20 cellular contexts compared by ENCODE assay signal in the genomic region with DNA sequence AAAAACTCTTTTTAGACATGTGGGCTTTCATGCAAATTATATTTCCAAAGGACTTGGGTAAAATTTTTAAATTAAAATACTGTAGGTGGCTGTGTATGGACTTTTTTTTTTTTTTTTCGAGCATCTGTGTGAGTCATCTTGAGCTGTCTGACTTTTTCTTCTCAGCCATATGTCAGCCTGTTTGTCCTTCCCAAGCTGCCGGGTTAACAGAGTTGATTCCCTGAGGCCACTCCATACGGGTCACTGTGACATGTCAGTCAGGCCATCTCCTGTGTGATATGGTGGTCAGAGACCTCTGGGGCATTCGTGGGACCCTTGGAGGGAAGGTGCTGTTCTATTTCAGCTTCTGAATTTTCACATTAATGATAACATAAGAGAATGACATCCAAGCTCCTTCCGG.
DNase-seq lines count a peak whose midpoint lies in the region; TF ChIP-seq lines count a peak whose summit lies in the region.
"Had no signal": no experiment of that assay in that cellular context is flagged by ENCODE, and none has a peak within 500 bp of the region (broad histone marks: within the 10 kb centered on the region; RNA-seq: fewer than 3 reads in every experiment).

No MANE protein-coding gene starts in this region.

- peaks cover under 1% of the 10 kb centered on the region for H3K79me1 ChIP-seq in mesenchymal stem cell (replicated peaks; ENCODE audit: low read length, poor library complexity, severe bottlenecking)

- H3K14ac ChIP-seq in mesenchymal stem cell (ENCODE audit: low read length in 2 of 2) = no peak overlapping the region

- H3K9me3 Mint-ChIP-seq in chondrocyte (ENCODE audit: low read depth) = no peaks in the 10 kb centered on the region
- peaks cover 0 to 2% (median 0%) of the 10 kb centered on the region in 5 donors for H3K9me3 Mint-ChIP-seq in CD8-positive, alpha-beta memory T cell
- H3K9me3 Mint-ChIP-seq: activated T-cell treated with anti-CD3 and anti-CD28 coated beads, Interleukin-2, amount 50 U/mL, for 72 hours; IgD-negative memory B cell had no signal

- H3K27me3 Mint-ChIP-seq in chondrocyte (ENCODE audit: low read depth) = no peaks in the 10 kb centered on the region
- H3K27me3 Mint-ChIP-seq in CD8-positive, alpha-beta memory T cell = peaks cover 0 to 3% of the 10 kb centered on the region in 2 donors

- H3K36me3 ChIP-seq in mesenchymal stem cell (ENCODE audit: control insufficient read depth in 1 of 2, insufficient read depth in 2 of 2, low read depth in 1 of 2, low read length in 2 of 2) = no peaks in the 10 kb centered on the region
- H3K36me3 ChIP-seq in CD8-positive, alpha-beta memory T cell (ENCODE audit: insufficient read depth, low read length) = no peaks in the 10 kb centered on the region

- H3K23ac ChIP-seq in mesenchymal stem cell (ENCODE audit: low read length in 2 of 2) = no peak overlapping the region

- DNase-seq in Caki2 (ENCODE audit: low read depth) (peak; percentile 11), NCI-H1694 treated with DMSO at 0.1 percent for 48 hours (lab: John Stamatoyannopoulos, UW) (peak; percentile 21), chondrocyte (ENCODE audit: low spot score) (no peak), mesenchymal stem cell (peak; percentile 60), COR-L47 (lab: John Stamatoyannopoulos, UW) (no peak), KG1 (lab: John Stamatoyannopoulos, UW) (no peak), iPS-NIHi11 (ENCODE audit: low spot score) (no peak)
- no peak for DNase-seq in CD8-positive, alpha-beta memory T cell
- DNase-seq: activated CD4-positive, alpha-beta T cell treated with anti-CD3 and anti-CD28 coated beads, Interleukin-2, amount 50 U/mL, for 48 hours; activated T-cell treated with anti-CD3 and anti-CD28 coated beads, Interleukin-2, amount 50 U/mL, for 72 hours; AML-193; Calu3; effector CD4-positive, alpha-beta T cell; GOT3; MV-4-11; stimulated activated CD4-positive, alpha-beta T cell treated with anti-CD3 and anti-CD28 coated beads, Interleukin-4, amount 100 ng/mL, for 4 hours; stimulated activated CD8-positive, alpha-beta memory T cell treated with anti-CD3 and anti-CD28 coated beads, Interleukin-4, amount 100 ng/mL, for 48 hours; testis had no signal

- no peak overlapping the region for H3K27ac ChIP-seq in mesenchymal stem cell (ENCODE audit: low read length, poor library complexity, severe bottlenecking)
- H3K27ac ChIP-seq in CD8-positive, alpha-beta memory T cell (ENCODE audit: low read depth, low read length) = no peak overlapping the region
- H3K27ac ChIP-seq: testis had no signal

- H3K4ac ChIP-seq in mesenchymal stem cell (ENCODE audit: low read depth in 1 of 2, low read length in 2 of 2) = no peak overlapping the region

- no peak overlapping the region for H4K91ac ChIP-seq in mesenchymal stem cell (ENCODE audit: low read length)

- TF ChIP-seq CTCF in chondrocyte (IDR thresholded peaks at IDR 0.05) = no peak

- no peak overlapping the region for H3K4me3 ChIP-seq in mesenchymal stem cell (ENCODE audit: insufficient read depth in 1 of 2, low read depth in 1 of 2, low read length in 2 of 2)
- no peak overlapping the region for H3K4me3 ChIP-seq in CD8-positive, alpha-beta memory T cell (ENCODE audit: low read length)
- H3K4me3 ChIP-seq: testis had no signal

- H2BK12ac ChIP-seq in mesenchymal stem cell (ENCODE audit: low read length in 2 of 2) = no peak overlapping the region

- POLR2A ChIA-PET in CD8-positive, alpha-beta memory T cell (lab: Charles Lee) = no interaction called here

- no peak overlapping the region for H3K18ac ChIP-seq in mesenchymal stem cell (ENCODE audit: low read depth in 1 of 2, low read length in 2 of 2)

- H3K4me3 Mint-ChIP-seq in chondrocyte (ENCODE audit: unreplicated experiment) = no peak overlapping the region
- no peak overlapping the region for H3K4me3 Mint-ChIP-seq in CD8-positive, alpha-beta memory T cell
- H3K4me3 Mint-ChIP-seq: activated naive CD8-positive, alpha-beta T cell; activated T-cell treated with anti-CD3 and anti-CD28 coated beads, Interleukin-2, amount 50 U/mL, for 72 hours; IgD-negative memory B cell had no signal

- H2AFZ ChIP-seq in mesenchymal stem cell (ENCODE audit: low read depth, low read length) = no peak overlapping the region

- H3K36me3 Mint-ChIP-seq in chondrocyte (ENCODE audit: low read depth) = no peaks in the 10 kb centered on the region
- H3K36me3 Mint-ChIP-seq in CD8-positive, alpha-beta memory T cell = no peaks in the 10 kb centered on the region
- H3K36me3 Mint-ChIP-seq: activated naive CD8-positive, alpha-beta T cell; IgD-negative memory B cell had no signal

- H3K4me1 ChIP-seq in mesenchymal stem cell (ENCODE audit: control insufficient read depth, insufficient read depth, low read depth, low read length) = peaks cover 2% of the 10 kb centered on the region
- H3K4me1 ChIP-seq in CD8-positive, alpha-beta memory T cell (ENCODE audit: insufficient read depth, low read length) = no peaks in the 10 kb centered on the region
- H3K4me1 ChIP-seq: testis had no signal

- no peak overlapping the region for H4K8ac ChIP-seq in mesenchymal stem cell (ENCODE audit: low read length)

- H3K27ac Mint-ChIP-seq in chondrocyte (ENCODE audit: unreplicated experiment) = peak overlapping the region; percentile 80
- no peak overlapping the region for H3K27ac Mint-ChIP-seq in CD8-positive, alpha-beta memory T cell
- H3K27ac Mint-ChIP-seq: activated naive CD8-positive, alpha-beta T cell; activated T-cell treated with anti-CD3 and anti-CD28 coated beads, Interleukin-2, amount 50 U/mL, for 72 hours; IgD-negative memory B cell had no signal

- no peak overlapping the region for H2AK5ac ChIP-seq in mesenchymal stem cell (ENCODE audit: low read length, severe bottlenecking)

- no peak overlapping the region for H2BK15ac ChIP-seq in mesenchymal stem cell (ENCODE audit: low read depth, poor library complexity, severe bottlenecking)

- in situ Hi-C loops in Caki2 (cut with HindIII; ENCODE audit: low pct_unique_long_range_greater_than_20kb, low sequenced_read_pairs) = no loop called here

- CTCF ChIA-PET in CD8-positive, alpha-beta memory T cell (lab: Charles Lee) = interaction anchor here (0.7 kb wide), 1 partner anchor 10 kb away, joined by 3 read pairs; no protein-coding TSS in a partner anchor

- peaks cover 5% of the 10 kb centered on the region for H3K9me3 ChIP-seq in mesenchymal stem cell (ENCODE audit: control insufficient read depth, low read length)
- no peaks in the 10 kb centered on the region for H3K9me3 ChIP-seq in CD8-positive, alpha-beta memory T cell (ENCODE audit: low read length)
- H3K9me3 ChIP-seq: testis had no signal

- H3K4me1 Mint-ChIP-seq in chondrocyte (ENCODE audit: low read depth) = peaks cover 26% of the 10 kb centered on the region
- H3K4me1 Mint-ChIP-seq in CD8-positive, alpha-beta memory T cell = no peaks in the 10 kb centered on the region
- H3K4me1 Mint-ChIP-seq: IgD-negative memory B cell had no signal

- 11% methylated on average over 3 of the region's 5 CpGs for WGBS in mesenchymal stem cell

- H3K9ac ChIP-seq in mesenchymal stem cell (ENCODE audit: low read length) = no peak overlapping the region

- no peak overlapping the region for H3K4me2 ChIP-seq in mesenchymal stem cell (ENCODE audit: low read length, poor library complexity, severe bottlenecking)

- peaks cover 0 to 31% of the 10 kb centered on the region in 2 experiments for H3K27me3 ChIP-seq in mesenchymal stem cell (ENCODE audit: control insufficient read depth in 1 of 2, insufficient read depth in 1 of 2, low read length in 2 of 2)
- H3K27me3 ChIP-seq in CD8-positive, alpha-beta memory T cell (ENCODE audit: insufficient read depth, low read length, poor library complexity, severe bottlenecking) = no peaks in the 10 kb centered on the region
- H3K27me3 ChIP-seq: testis had no signal

- H2BK5ac ChIP-seq in mesenchymal stem cell (ENCODE audit: low read depth, low read length, poor library complexity, severe bottlenecking) = no peak overlapping the region

- H2BK120ac ChIP-seq in mesenchymal stem cell (ENCODE audit: low read depth, low read length) = no peak overlapping the region

Comparison
In these comparisons a context has a peak if more than half of its experiments do, and no peak if none do; other contexts are left out.
1. DNase-seq: peak in Caki2 (single experiment), NCI-H1694 treated with DMSO at 0.1 percent for 48 hours (single experiment) and mesenchymal stem cell (single experiment); none in chondrocyte (single experiment), CD8-positive, alpha-beta memory T cell (0 of 5), COR-L47 (single experiment), KG1 (single experiment) and iPS-NIHi11 (single experiment).